In the genomic region with DNA sequence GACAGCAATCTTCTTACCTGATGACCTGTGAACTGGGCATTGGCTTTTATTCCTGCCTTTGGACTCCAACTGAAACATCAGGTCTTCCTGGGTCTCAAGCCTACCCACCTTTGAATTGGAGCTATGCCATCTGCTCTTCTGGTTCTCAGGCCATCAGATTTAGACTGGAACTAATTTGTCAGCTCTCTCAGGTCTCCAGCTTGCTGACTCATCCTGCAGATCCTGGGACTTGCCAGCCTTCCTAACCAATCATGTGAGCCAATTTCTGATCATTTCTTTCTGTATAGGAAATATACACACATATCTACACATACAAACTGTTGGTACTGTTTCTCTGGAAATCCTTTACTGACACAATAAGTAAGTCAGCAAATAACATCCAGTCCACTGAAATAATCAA, we compare ENCODE assay signal across 22 cellular contexts.
DNase-seq lines count a peak whose midpoint lies in the region; ATAC-seq, FAIRE-seq and TF ChIP-seq lines count a peak whose summit lies in the region.
"Had no signal": no experiment of that assay in that cellular context is flagged by ENCODE, and none has a peak within 500 bp of the region (broad histone marks: within the 10 kb centered on the region; RNA-seq: fewer than 3 reads in every experiment).

No MANE protein-coding gene starts in this region.

- peak overlapping the region; percentile 46; the same call in 1 of the 2 replicates for H2AFZ ChIP-seq in K562 (ENCODE audit: low read depth, low read length)

- peaks cover 0 to 6% of the 10 kb centered on the region in 2 experiments; a peak in 2 of 5 replicates for H3K4me1 ChIP-seq in K562 (replicated peaks in 1 of 2; ENCODE audit: control insufficient read depth in 2 of 2, insufficient read depth in 2 of 2, low read length in 2 of 2)

- no peaks in the 10 kb centered on the region for H3K9me3 ChIP-seq in K562 (replicated peaks; ENCODE audit: control insufficient read depth, insufficient read depth, low read depth, low read length)
- H3K9me3 ChIP-seq: SK-N-SH had no signal

- no peak for TF ChIP-seq RAD21 in K562 (CRISPR knock-in tag; conservative IDR thresholded peaks at IDR 0.05 in 1 of 2, IDR thresholded peaks at IDR 0.05 in 1 of 2)

- no peaks in the 10 kb centered on the region for H4K20me1 ChIP-seq in K562 (replicated peaks; ENCODE audit: control insufficient read depth, insufficient read depth, low read length)

- peak; percentile 19 for DNase-seq in NCI-H82 (lab: John Stamatoyannopoulos, UW)
- no peak for DNase-seq in NCI-H82 treated with DMSO at 0.1 percent for 48 hours (lab: John Stamatoyannopoulos, UW; ENCODE audit: unreplicated experiment)
- peak in 1 of 4 experiments; percentile 37 for DNase-seq in K562 (ENCODE audit: extremely low read depth in 1 of 4, low spot score in 3 of 4)
- peak; percentile 28 for DNase-seq in fibroblast of the aortic adventitia (ENCODE audit: low read depth)
- no peak for DNase-seq in NCI-H1417 treated with DMSO at 0.1 percent for 48 hours (lab: John Stamatoyannopoulos, UW)
- no peak for DNase-seq in NCI-H146 (lab: John Stamatoyannopoulos, UW)
- DNase-seq: ACHN, Calu3, Kasumi-1, NCI-H1105 treated with DMSO at 0.1 percent for 48 hours, NCI-H1694, NCI-H2029 treated with DMSO at 0.1 percent for 48 hours, NCI-H446 treated with DMSO at 0.1 percent for 48 hours, NCI-H526, SIG-M5, SK-N-SH had no signal

- H3K79me2 ChIP-seq in K562 (ENCODE audit: control insufficient read depth, insufficient read depth, low read length) = no peaks in the 10 kb centered on the region

- H3K4me3 ChIP-seq in K562 (no peak overlapping the region), fibroblast of the aortic adventitia (ENCODE audit: low read depth, low read length) (no peak overlapping the region)

- H3K9ac ChIP-seq in K562 (ENCODE audit: insufficient read depth in 1 of 2, low read depth in 2 of 2, low read length in 2 of 2) = no peak overlapping the region
- H3K9ac ChIP-seq: SK-N-SH had no signal

- no peaks in the 10 kb centered on the region for H3K9me1 ChIP-seq in K562 (ENCODE audit: control insufficient read depth, insufficient read depth, low read length)

- no peak for TF ChIP-seq POLR2A in K562 (conservative IDR thresholded peaks at IDR 0.05)

- no peak for TF ChIP-seq CTCF in K562 (IDR thresholded peaks at IDR 0.05 in 2 of 3, conservative IDR thresholded peaks at IDR 0.05 in 1 of 3; ENCODE audit: insufficient read depth in 2 of 3, low read depth in 1 of 3, low read length in 3 of 3)
- no peak for TF ChIP-seq CTCF in fibroblast of the aortic adventitia (IDR thresholded peaks at IDR 0.05; ENCODE audit: insufficient read depth, low read length)

- ATAC-seq in K562 = no peak
- no peak for ATAC-seq in HG02610 (IDR thresholded peaks at IDR 0.05; ENCODE audit: unreplicated experiment)
- ATAC-seq: HepG2 had no signal

- H3K27ac ChIP-seq in K562 (ENCODE audit: extremely low read depth, low read depth, low read length) = no peak overlapping the region
- H3K27ac ChIP-seq: 22Rv1 had no signal

- CTCF ChIA-PET in K562 (lab: Yijun Ruan, JAX; ENCODE audit: low intra/inter-chr PET ratio) = no interaction called here

- in situ Hi-C loops in K562 (cut with MboI) = loop anchor here (10.0 kb wide), 1 partner anchor 172 kb away; no protein-coding TSS in a partner anchor

- H3K36me3 ChIP-seq in K562 (ENCODE audit: control insufficient read depth, insufficient read depth, low read length) = no peaks in the 10 kb centered on the region

- TF ChIP-seq EP300 in K562 (IDR thresholded peaks at IDR 0.05; ENCODE audit: low read length) = no peak

- POLR2A ChIA-PET in K562 (lab: Yijun Ruan, JAX) = interaction anchor here (0.7 kb wide), 1 partner anchor 56 kb away, joined by 3 read pairs; no protein-coding TSS in a partner anchor

- no TSS peak for BruUV-seq in K562 (replicated peaks; lab: Mats Ljungman, UMichigan)

- intact Hi-C loops in K562 (cut with micrococcal nuclease) = no loop called here

- H3K4me2 ChIP-seq in K562 (ENCODE audit: insufficient read depth, low read length) = no peak overlapping the region
- H3K4me2 ChIP-seq: SK-N-SH had no signal

- no peak for FAIRE-seq in K562 (lab: Jason Lieb, UNC)
- FAIRE-seq: GM18507, H54, HepG2, RCC 7860 had no signal

- no peaks in the 10 kb centered on the region for H3K27me3 ChIP-seq in K562 (ENCODE audit: control insufficient read depth in 2 of 2, insufficient read depth in 2 of 2, low read length in 2 of 2)

TF ChIP-seq in K562, 482 proteins besides CTCF, POLR2A, EP300 and RAD21 (continues in another document):
- TF ChIP-seq SRSF3 (IDR thresholded peaks at IDR 0.05; ENCODE audit: insufficient read depth, low read length) = no peak
- peak; percentile 71 for TF ChIP-seq ZNF316 (IDR thresholded peaks at IDR 0.05)
- no peak for TF ChIP-seq SIN3A (IDR thresholded peaks at IDR 0.05; ENCODE audit: borderline replicate concordance in 2 of 2, control insufficient read depth in 1 of 2, low read depth in 2 of 2, low read length in 2 of 2)
- TF ChIP-seq, protein P1, sequence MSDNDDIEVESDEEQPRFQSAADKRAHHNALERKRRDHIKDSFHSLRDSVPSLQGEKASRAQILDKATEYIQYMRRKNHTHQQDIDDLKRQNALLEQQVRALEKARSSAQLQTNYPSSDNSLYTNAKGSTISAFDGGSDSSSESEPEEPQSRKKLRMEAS (CRISPR knock-in tag; IDR thresholded peaks at IDR 0.05) = no peak
- TF ChIP-seq C11orf30 (IDR thresholded peaks at IDR 0.05; ENCODE audit: low read depth) = peak; percentile 73
- TF ChIP-seq ETV6 (IDR thresholded peaks at IDR 0.05; ENCODE audit: borderline replicate concordance in 1 of 2, low read depth in 2 of 2, low read length in 1 of 2) = no peak
- TF ChIP-seq ETV6 (CRISPR knock-in tag; IDR thresholded peaks at IDR 0.05; ENCODE audit: borderline replicate concordance) = no peak
- TF ChIP-seq MAFG (tag; conservative IDR thresholded peaks at IDR 0.05) = peak; percentile 63
- no peak for TF ChIP-seq ELF2 (CRISPR knock-in tag; IDR thresholded peaks at IDR 0.05)
- TF ChIP-seq, protein P2, sequence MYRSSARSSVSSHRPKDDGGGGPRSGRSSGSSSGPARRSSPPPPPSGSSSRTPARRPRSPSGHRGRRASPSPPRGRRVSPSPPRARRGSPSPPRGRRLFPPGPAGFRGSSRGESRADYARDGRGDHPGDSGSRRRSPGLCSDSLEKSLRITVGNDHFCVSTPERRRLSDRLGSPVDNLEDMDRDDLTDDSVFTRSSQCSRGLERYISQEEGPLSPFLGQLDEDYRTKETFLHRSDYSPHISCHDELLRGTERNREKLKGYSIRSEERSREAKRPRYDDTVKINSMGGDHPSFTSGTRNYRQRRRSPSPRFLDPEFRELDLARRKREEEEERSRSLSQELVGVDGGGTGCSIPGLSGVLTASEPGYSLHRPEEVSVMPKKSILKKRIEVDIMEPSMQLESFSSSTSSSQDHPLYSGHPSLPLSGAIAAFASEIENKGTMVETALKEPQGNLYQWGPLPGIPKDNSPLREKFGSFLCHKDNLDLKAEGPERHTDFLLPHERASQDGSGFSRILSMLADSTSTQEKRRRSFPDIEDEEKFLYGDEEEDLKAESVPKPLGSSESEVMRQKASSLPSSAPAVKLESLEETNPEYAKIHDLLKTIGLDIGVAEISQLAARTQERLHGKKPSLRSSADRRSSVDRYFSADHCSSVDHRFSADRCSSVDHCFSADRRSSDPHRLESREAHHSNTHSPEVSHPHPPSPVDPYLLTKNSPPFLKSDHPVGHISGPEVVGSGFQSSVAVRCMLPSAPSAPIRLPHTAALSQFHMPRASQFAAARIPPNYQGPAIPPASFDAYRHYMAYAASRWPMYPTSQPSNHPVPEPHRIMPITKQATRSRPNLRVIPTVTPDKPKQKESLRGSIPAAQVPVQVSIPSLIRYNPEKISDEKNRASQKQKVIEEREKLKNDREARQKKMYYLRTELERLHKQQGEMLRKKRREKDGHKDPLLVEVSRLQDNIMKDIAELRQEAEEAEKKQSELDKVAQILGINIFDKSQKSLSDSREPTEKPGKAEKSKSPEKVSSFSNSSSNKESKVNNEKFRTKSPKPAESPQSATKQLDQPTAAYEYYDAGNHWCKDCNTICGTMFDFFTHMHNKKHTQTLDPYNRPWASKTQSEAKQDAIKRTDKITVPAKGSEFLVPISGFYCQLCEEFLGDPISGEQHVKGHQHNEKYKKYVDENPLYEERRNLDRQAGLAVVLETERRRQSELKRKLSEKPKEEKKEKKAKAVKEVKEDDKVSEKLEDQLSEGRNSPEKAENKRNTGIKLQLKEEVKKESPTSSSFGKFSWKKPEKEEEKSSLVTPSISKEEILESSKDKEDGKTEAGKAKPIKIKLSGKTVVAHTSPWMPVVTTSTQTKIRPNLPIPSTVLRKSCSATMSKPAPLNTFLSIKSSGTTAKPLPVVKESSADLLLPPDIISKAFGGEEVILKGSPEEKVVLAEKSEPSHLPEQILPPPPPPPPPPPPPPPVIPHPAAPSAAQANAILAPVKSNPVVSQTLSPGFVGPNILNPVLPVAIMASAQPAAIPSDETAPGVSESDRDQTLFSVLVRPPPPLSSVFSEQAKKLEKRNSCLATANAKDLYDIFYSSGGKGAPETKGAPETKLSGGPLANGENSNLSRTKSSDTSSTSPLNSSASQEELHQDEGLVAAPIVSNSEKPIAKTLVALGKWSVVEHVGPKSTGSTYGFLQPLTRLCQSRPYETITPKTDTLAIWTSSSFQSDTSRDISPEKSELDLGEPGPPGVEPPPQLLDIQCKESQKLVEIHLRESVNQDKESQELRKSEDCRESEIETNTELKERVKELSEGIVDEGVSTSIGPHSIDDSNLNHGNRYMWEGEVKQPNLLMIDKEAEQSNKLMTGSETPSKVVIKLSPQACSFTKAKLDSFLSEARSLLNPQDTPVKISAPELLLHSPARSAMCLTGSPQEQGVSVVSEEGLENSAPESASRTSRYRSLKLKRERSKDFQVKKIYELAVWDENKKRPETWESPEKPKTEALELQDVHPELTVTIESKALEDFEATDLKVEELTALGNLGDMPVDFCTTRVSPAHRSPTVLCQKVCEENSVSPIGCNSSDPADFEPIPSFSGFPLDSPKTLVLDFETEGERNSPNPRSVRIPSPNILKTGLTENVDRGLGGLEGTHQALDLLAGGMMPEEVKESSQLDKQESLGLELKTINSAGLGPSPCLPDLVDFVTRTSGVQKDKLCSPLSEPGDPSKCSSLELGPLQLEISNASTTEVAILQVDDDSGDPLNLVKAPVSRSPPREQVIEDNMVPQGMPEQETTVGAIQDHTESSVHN (IDR thresholded peaks at IDR 0.05; ENCODE audit: borderline replicate concordance in 1 of 2, low read depth in 1 of 2) = no peak
- TF ChIP-seq, protein P3, sequence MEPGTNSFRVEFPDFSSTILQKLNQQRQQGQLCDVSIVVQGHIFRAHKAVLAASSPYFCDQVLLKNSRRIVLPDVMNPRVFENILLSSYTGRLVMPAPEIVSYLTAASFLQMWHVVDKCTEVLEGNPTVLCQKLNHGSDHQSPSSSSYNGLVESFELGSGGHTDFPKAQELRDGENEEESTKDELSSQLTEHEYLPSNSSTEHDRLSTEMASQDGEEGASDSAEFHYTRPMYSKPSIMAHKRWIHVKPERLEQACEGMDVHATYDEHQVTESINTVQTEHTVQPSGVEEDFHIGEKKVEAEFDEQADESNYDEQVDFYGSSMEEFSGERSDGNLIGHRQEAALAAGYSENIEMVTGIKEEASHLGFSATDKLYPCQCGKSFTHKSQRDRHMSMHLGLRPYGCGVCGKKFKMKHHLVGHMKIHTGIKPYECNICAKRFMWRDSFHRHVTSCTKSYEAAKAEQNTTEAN (CRISPR knock-in tag; IDR thresholded peaks at IDR 0.05) = no peak
- TF ChIP-seq EP400 (IDR thresholded peaks at IDR 0.05) = no peak

Comparison
In these comparisons a context has a peak if more than half of its experiments do, and no peak if none do; other contexts are left out.
1. DNase-seq: peak in NCI-H82 (single experiment) and fibroblast of the aortic adventitia (single experiment); none in NCI-H82 treated with DMSO at 0.1 percent for 48 hours (single experiment), NCI-H1417 treated with DMSO at 0.1 percent for 48 hours (single experiment) and NCI-H146 (single experiment).